8 cellular contexts compared by ENCODE assay signal in genomic region chr2:218962859-218963492, GRCh38. TPM values are rescaled to one million over a fixed set of nuclear protein-coding genes. Genes with fewer than 3 reads are reported as not detected.
A peak's percentile ranks its signal among the peaks of the same experiment; 100 is the strongest.
DNase-seq lines count a peak whose midpoint lies in the region; ATAC-seq, FAIRE-seq and TF ChIP-seq lines count a peak whose summit lies in the region.

No MANE protein-coding gene starts in this region.

- H3K27ac ChIP-seq in kidney (ENCODE audit: low read depth in 2 of 2, low read length in 2 of 2), result no peak overlapping the region

- peaks cover 38% of the 10 kb centered on the region for H3K4me1 ChIP-seq in Caco-2
- peaks cover 0 to 6% of the 10 kb centered on the region in 2 donors for H3K4me1 ChIP-seq in kidney (ENCODE audit: control insufficient read depth in 1 of 2, insufficient read depth in 1 of 2, low read depth in 1 of 2, low read length in 2 of 2)

- H3K36me3 ChIP-seq in Caco-2 (ENCODE audit: control insufficient read depth, insufficient read depth, low read length) (no peaks in the 10 kb centered on the region), kidney (ENCODE audit: control insufficient read depth in 1 of 2, insufficient read depth in 2 of 2, low read length in 2 of 2) (no peaks in the 10 kb centered on the region)

- H3K4me3 ChIP-seq in Caco-2 (ENCODE audit: low read depth, low read length), result peak overlapping the region; percentile 34
- peak overlapping the region; percentile 22 to 36 for H3K4me3 ChIP-seq in cardiac fibroblast (replicated peaks in 1 of 2; ENCODE audit: low read depth in 2 of 2, low read length in 2 of 2)
- no peak overlapping the region for H3K4me3 ChIP-seq in kidney (ENCODE audit: low read length in 2 of 2)

- H3K27me3 Mint-ChIP-seq in Caco-2 (ENCODE audit: insufficient read depth, unreplicated experiment) (peaks cover 14% of the 10 kb centered on the region), T-cell (peaks cover 52 to 79% of the 10 kb centered on the region in 2 donors), chondrocyte (ENCODE audit: low read depth) (peaks cover 71% of the 10 kb centered on the region)

- H3K9me3 Mint-ChIP-seq in Caco-2 (ENCODE audit: unreplicated experiment) (no peaks in the 10 kb centered on the region), T-cell (peaks cover 0 to 4% (median 0%) of the 10 kb centered on the region in 3 donors), chondrocyte (ENCODE audit: low read depth) (no peaks in the 10 kb centered on the region)

- H3K4me1 Mint-ChIP-seq in Caco-2 (ENCODE audit: low read depth, unreplicated experiment) (peaks cover 16% of the 10 kb centered on the region), T-cell (peaks cover 11 to 26% (median 18%) of the 10 kb centered on the region in 3 donors), chondrocyte (ENCODE audit: low read depth) (peaks cover 20% of the 10 kb centered on the region)

- H3K36me3 Mint-ChIP-seq in Caco-2 (ENCODE audit: insufficient read depth, unreplicated experiment) (peaks cover 8% of the 10 kb centered on the region), T-cell (no peaks in the 10 kb centered on the region), chondrocyte (ENCODE audit: low read depth) (peaks cover 3% of the 10 kb centered on the region)

- BruUV-seq in Caco-2 (replicated peaks; lab: Mats Ljungman, UMichigan), result no TSS peak

- TF ChIP-seq CTCF in Caco-2 (IDR thresholded peaks at IDR 0.05; ENCODE audit: insufficient read depth in 1 of 2, low read depth in 1 of 2, low read length in 1 of 2, severe bottlenecking in 1 of 2, unreplicated experiment in 1 of 2), result no peak
- TF ChIP-seq CTCF in cardiac fibroblast (IDR thresholded peaks at IDR 0.05; ENCODE audit: low read depth, low read length), result no peak
- TF ChIP-seq CTCF in kidney (IDR thresholded peaks at IDR 0.05; ENCODE audit: borderline replicate concordance, extremely low read depth, insufficient read depth), result no peak
- TF ChIP-seq CTCF in chondrocyte (IDR thresholded peaks at IDR 0.05), result no peak

- ATAC-seq in T-cell (replicated peaks in 1 of 4) (peak in 2 of 4 experiments; percentile 20 to 29), HG02588 (IDR thresholded peaks at IDR 0.05; ENCODE audit: unreplicated experiment) (no peak)

- H3K4me3 Mint-ChIP-seq in Caco-2 (ENCODE audit: unreplicated experiment) (peak overlapping the region; percentile 72), T-cell (peak overlapping the region in 1 of 3 donors; percentile 28), chondrocyte (ENCODE audit: unreplicated experiment) (no peak overlapping the region)

- peak; percentile 93 for DNase-seq in Caco-2
- DNase-seq in NCI-H1092 (lab: John Stamatoyannopoulos, UW), result peak; percentile 91
- peak in 27 of 34 experiments; percentile 17 to 65 (median 52) for DNase-seq in T-cell
- DNase-seq in cardiac fibroblast (ENCODE audit: low read depth in 2 of 2), result peak; percentile 75 to 88
- DNase-seq in kidney, result peak; percentile 91
- DNase-seq in stimulated activated CD4-positive, alpha-beta T cell treated with anti-CD3 and anti-CD28 coated beads, Interleukin-4, amount 100 ng/mL, for 1 hour, result peak; percentile 69
- no peak for DNase-seq in chondrocyte (ENCODE audit: low spot score)

- CTCF ChIA-PET in Caco-2 (lab: Charles Lee) (no interaction called here), T-cell (lab: Charles Lee) (interaction anchor here (0.6 to 1.1 kb wide), 3 partner anchors 17 to 682 kb away, joined by 4 to 6 read pairs (median 5); no protein-coding TSS in a partner anchor)

- peaks cover 5% of the 10 kb centered on the region for H3K27me3 ChIP-seq in Caco-2 (replicated peaks; ENCODE audit: control insufficient read depth, insufficient read depth, low read length)

- H3K9ac ChIP-seq in kidney (ENCODE audit: low read length in 2 of 2), result no peak overlapping the region

- H3K9me3 ChIP-seq in Caco-2 (no peaks in the 10 kb centered on the region), kidney (ENCODE audit: control insufficient read depth in 1 of 2, low read length in 2 of 2) (no peaks in the 10 kb centered on the region)

- H3K27ac Mint-ChIP-seq in Caco-2 (ENCODE audit: unreplicated experiment) (peak overlapping the region; percentile 6), T-cell (no peak overlapping the region), chondrocyte (ENCODE audit: unreplicated experiment) (no peak overlapping the region)

- no peak for FAIRE-seq in kidney (lab: Jason Lieb, UNC)

- POLR2A ChIA-PET in Caco-2 (lab: Charles Lee) (no interaction called here), T-cell (lab: Charles Lee) (no interaction called here)

- intact Hi-C loops in Caco-2 (cut with micrococcal nuclease; ENCODE audit: unreplicated experiment), result loop anchor here (2.0 to 10.0 kb wide), 3 partner anchors 18 to 248 kb away; partner anchors contain the start of gene TTLL4
- intact Hi-C loops in kidney (cut with DNase I), result no loop called here

RNA-seq across cellular contexts. Expression of gene CDK5R2, which starts 3.5 kb away (rescaled TPM):
- total RNA-seq in Caco-2 (2022), result 0.18 and 0.21 TPM in 2 replicates
- not detected for total RNA-seq in T-cell
- total RNA-seq in kidney, result not detected
- not detected for polyA plus RNA-seq in kidney (ENCODE audit: insufficient read depth, low read depth, low replicate concordance)
- total RNA-seq in chondrocyte, result 0.22 to 0.36 TPM in 2 of 3 replicates, not detected in the other

RNA-seq across cellular contexts. Expression of gene FEV, which starts 22.0 kb away (rescaled TPM):
- not detected in 2 replicates for total RNA-seq in Caco-2 (2022)
- not detected for total RNA-seq in T-cell
- total RNA-seq in kidney, result not detected
- polyA plus RNA-seq in kidney (ENCODE audit: insufficient read depth, low read depth, low replicate concordance), result not detected
- total RNA-seq in chondrocyte, result not detected in 3 replicates

RNA-seq across cellular contexts. Expression of gene CRYBA2, which starts 30.2 kb away (rescaled TPM):
- total RNA-seq in Caco-2 (2022), result 0.59 TPM in 1 of 2 replicates, not detected in the other
- total RNA-seq in T-cell, result not detected
- not detected for total RNA-seq in kidney
- polyA plus RNA-seq in kidney (ENCODE audit: insufficient read depth, low read depth, low replicate concordance), result not detected
- total RNA-seq in chondrocyte, result not detected in 3 replicates

Comparison
In these comparisons a context has a peak if more than half of its experiments do, and no peak if none do; other contexts are left out.
1. H3K4me3 ChIP-seq: peak in Caco-2 (single experiment) and cardiac fibroblast (2 of 2); none in kidney (0 of 2).